ENCODE assay signal across 1 cellular context in genomic region chr6:130233332-130233731, GRCh38.
TF ChIP-seq lines count a peak whose summit lies in the region.

No MANE protein-coding gene starts in this region.

TF ChIP-seq in SK-N-SH treated with all-trans-retinoic acid at 6 μM for 48 hours, 23 proteins besides CTCF, POLR2A, EP300 and RAD21 (continued from another document):
- TF ChIP-seq ESRRG (CRISPR knock-in tag; IDR thresholded peaks at IDR 0.05) (no peak), GLIS3 (CRISPR knock-in tag; IDR thresholded peaks at IDR 0.05) (no peak), OSR1 (CRISPR knock-in tag; IDR thresholded peaks at IDR 0.05) (no peak), RARB (CRISPR knock-in tag; IDR thresholded peaks at IDR 0.05) (no peak), BACH2 (CRISPR knock-in tag; IDR thresholded peaks at IDR 0.05; ENCODE audit: borderline replicate concordance) (no peak), ARNTL (CRISPR knock-in tag; IDR thresholded peaks at IDR 0.05; ENCODE audit: borderline replicate concordance, low read depth) (no peak), CSRNP3 (CRISPR knock-in tag; IDR thresholded peaks at IDR 0.05) (no peak), ZNF70 (CRISPR knock-in tag; IDR thresholded peaks at IDR 0.05) (no peak), ZFP3 (CRISPR knock-in tag; IDR thresholded peaks at IDR 0.05) (no peak), ZC3H10 (CRISPR knock-in tag; IDR thresholded peaks at IDR 0.05) (no peak), TCF4 (CRISPR knock-in tag; IDR thresholded peaks at IDR 0.05; ENCODE audit: borderline replicate concordance) (no peak)
